20 cellular contexts compared by ENCODE assay signal in the genomic region with DNA sequence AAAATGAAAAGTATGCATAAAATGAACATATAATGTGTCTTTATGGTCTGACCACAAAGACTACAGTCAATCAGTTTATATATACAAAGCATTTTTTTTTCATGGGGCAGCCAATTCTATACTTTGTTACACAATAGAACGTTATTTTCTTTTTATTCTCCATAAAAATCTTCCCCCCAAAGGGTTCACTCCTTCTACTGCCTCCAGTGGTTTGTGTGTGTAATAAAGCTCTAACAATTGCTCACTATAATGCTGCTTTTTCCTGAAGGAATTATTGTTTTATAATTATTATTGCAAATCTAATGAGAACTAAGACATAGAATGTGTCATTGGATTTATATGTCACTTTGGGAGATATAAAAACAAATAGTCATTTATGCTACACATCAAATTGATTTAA.
"Had no signal": no experiment of that assay in that cellular context is flagged by ENCODE, and none has a peak within 500 bp of the region (broad histone marks: within the 10 kb centered on the region; RNA-seq: fewer than 3 reads in every experiment).

No MANE protein-coding gene starts in this region.

- DNase-seq: activated CD4-positive, alpha-beta T cell treated with anti-CD3 and anti-CD28 coated beads for 1 hour; activated CD4-positive, alpha-beta T cell treated with anti-CD3 and anti-CD28 coated beads, Interleukin-2, amount 50 U/mL, for 48 hours; activated naive CD8-positive, alpha-beta T cell treated with anti-CD3 and anti-CD28 coated beads for 36 hours; activated T-cell treated with anti-CD3 and anti-CD28 coated beads for 4 hours; amniotic stem cell; body of pancreas; central memory CD4-positive, alpha-beta T cell; colonic mucosa; gastrocnemius medialis; heart right ventricle; immature natural killer cell; left ventricle myocardium superior; right cardiac atrium; stimulated activated CD4-positive, alpha-beta T cell treated with anti-CD3 and anti-CD28 coated beads, Interleukin-2, amount 100 ng/mL, for 24 hours; transverse colon; WERI-Rb-1 had no signal

- H3K27me3 Mint-ChIP-seq: activated naive CD8-positive, alpha-beta T cell treated with anti-CD3 and anti-CD28 coated beads for 36 hours; memory B cell; stimulated activated naive CD8-positive, alpha-beta T cell treated with anti-CD3 and anti-CD28 coated beads, Interleukin-15, Interleukin-2, amounts not matched to agents 100 ng/mL and 50 ng/mL, for 24 hours had no signal

- H3K4me1 Mint-ChIP-seq: activated naive CD8-positive, alpha-beta T cell treated with anti-CD3 and anti-CD28 coated beads for 36 hours; immature natural killer cell; memory B cell had no signal

- H3K36me3 Mint-ChIP-seq: activated naive CD8-positive, alpha-beta T cell treated with anti-CD3 and anti-CD28 coated beads for 36 hours; immature natural killer cell; memory B cell had no signal

- H3K27ac ChIP-seq: body of pancreas, colonic mucosa, gastrocnemius medialis, heart right ventricle, prostate gland, suprapubic skin, transverse colon, WERI-Rb-1 had no signal

- H3K9me3 ChIP-seq: body of pancreas, colonic mucosa, gastrocnemius medialis, heart right ventricle, prostate gland, suprapubic skin, transverse colon had no signal

- H3K36me3 ChIP-seq: colonic mucosa, gastrocnemius medialis, heart right ventricle, prostate gland, suprapubic skin, transverse colon, WERI-Rb-1 had no signal

- H3K27ac Mint-ChIP-seq: activated naive CD8-positive, alpha-beta T cell treated with anti-CD3 and anti-CD28 coated beads for 36 hours; immature natural killer cell; memory B cell; stimulated activated naive CD8-positive, alpha-beta T cell treated with anti-CD3 and anti-CD28 coated beads, Interleukin-15, Interleukin-2, amounts not matched to agents 100 ng/mL and 50 ng/mL, for 24 hours had no signal

- H3K4me3 Mint-ChIP-seq: activated naive CD8-positive, alpha-beta T cell treated with anti-CD3 and anti-CD28 coated beads for 36 hours; immature natural killer cell; memory B cell; stimulated activated naive CD8-positive, alpha-beta T cell treated with anti-CD3 and anti-CD28 coated beads, Interleukin-15, Interleukin-2, amounts not matched to agents 100 ng/mL and 50 ng/mL, for 24 hours had no signal

- H3K4me3 ChIP-seq: body of pancreas, colonic mucosa, gastrocnemius medialis, heart right ventricle, prostate gland, suprapubic skin, transverse colon had no signal

- H3K4me1 ChIP-seq: body of pancreas, colonic mucosa, gastrocnemius medialis, heart right ventricle, prostate gland, suprapubic skin, transverse colon had no signal

- H3K27me3 ChIP-seq: body of pancreas, colonic mucosa, gastrocnemius medialis, heart right ventricle, suprapubic skin, transverse colon had no signal
